In genomic region chr1:222618001-222618879, GRCh38 we compare ENCODE assay signal across 8 cellular contexts. TPM values are rescaled to one million over a fixed set of nuclear protein-coding genes. Genes with fewer than 3 reads are reported as not detected.
DNase-seq lines count a peak whose midpoint lies in the region; ATAC-seq and TF ChIP-seq lines count a peak whose summit lies in the region.

Gene MIA3 (plus strand): TSS chr1:222618097. CDS start chr1:222618111, 14 bp downstream.

- H3K27ac Mint-ChIP-seq in chondrocyte (ENCODE audit: unreplicated experiment), result peak within 1 kb of the TSS; percentile 94

- no peaks in the 10 kb centered on the region for H3K27me3 ChIP-seq in layer of hippocampus (ENCODE audit: control insufficient read depth, insufficient read depth, low read length)

- H3K27me3 Mint-ChIP-seq in chondrocyte (ENCODE audit: low read depth), result peaks cover 15% of the 10 kb centered on the region

- DNase-seq in NCI-H2227 (lab: John Stamatoyannopoulos, UW; ENCODE audit: unreplicated experiment) (peak; percentile 88), NCI-H2227 treated with DMSO at 0.1 percent for 48 hours (lab: John Stamatoyannopoulos, UW) (no peak), NCI-H2107 (lab: John Stamatoyannopoulos, UW) (peak; percentile 82), chondrocyte (ENCODE audit: low spot score) (no peak)
- peak; percentile 32 for DNase-seq in stimulated activated CD4-positive, alpha-beta T cell treated with anti-CD3 and anti-CD28 coated beads, Interleukin-1b, Interleukin-23, amount 100 ng/mL, for 48 hours

- H3K36me3 Mint-ChIP-seq in chondrocyte (ENCODE audit: low read depth), result peaks cover 9% of the 10 kb centered on the region

- peak within 1 kb of the TSS; percentile 66 for H3K27ac ChIP-seq in layer of hippocampus (ENCODE audit: low read depth, low read length)

- ATAC-seq in HG02852 (IDR thresholded peaks at IDR 0.05; ENCODE audit: unreplicated experiment), result peak; percentile 64
- ATAC-seq in activated CD4-positive, CD25-positive, alpha-beta regulatory T cell treated with anti-CD3 and anti-CD28 coated beads, Interleukin-2, amount 50 U/mL, for 24 hours, result peak; percentile 57 to 58

- TF ChIP-seq CTCF in chondrocyte (IDR thresholded peaks at IDR 0.05), result no peak

- H3K4me3 Mint-ChIP-seq in chondrocyte (ENCODE audit: unreplicated experiment), result peak within 1 kb of the TSS; percentile 87

- H3K9me3 Mint-ChIP-seq in chondrocyte (ENCODE audit: low read depth), result no peaks in the 10 kb centered on the region

- H3K4me1 Mint-ChIP-seq in chondrocyte (ENCODE audit: low read depth), result peaks cover 20% of the 10 kb centered on the region

RNA-seq across cellular contexts. Expression of gene MIA3, which starts in this region (rescaled TPM):
- total RNA-seq in chondrocyte, result 92.3 to 107 TPM (median 96.4 TPM) in 3 replicates

Comparison
In these comparisons a context has a peak if more than half of its experiments do, and no peak if none do; other contexts are left out.
1. DNase-seq: peak in NCI-H2227 (single experiment), NCI-H2107 (single experiment) and stimulated activated CD4-positive, alpha-beta T cell treated with anti-CD3 and anti-CD28 coated beads, Interleukin-1b, Interleukin-23, amount 100 ng/mL, for 48 hours (single experiment); none in NCI-H2227 treated with DMSO at 0.1 percent for 48 hours (single experiment) and chondrocyte (single experiment).